Comparison of ENCODE assay signal across 15 cellular contexts in the genomic region with DNA sequence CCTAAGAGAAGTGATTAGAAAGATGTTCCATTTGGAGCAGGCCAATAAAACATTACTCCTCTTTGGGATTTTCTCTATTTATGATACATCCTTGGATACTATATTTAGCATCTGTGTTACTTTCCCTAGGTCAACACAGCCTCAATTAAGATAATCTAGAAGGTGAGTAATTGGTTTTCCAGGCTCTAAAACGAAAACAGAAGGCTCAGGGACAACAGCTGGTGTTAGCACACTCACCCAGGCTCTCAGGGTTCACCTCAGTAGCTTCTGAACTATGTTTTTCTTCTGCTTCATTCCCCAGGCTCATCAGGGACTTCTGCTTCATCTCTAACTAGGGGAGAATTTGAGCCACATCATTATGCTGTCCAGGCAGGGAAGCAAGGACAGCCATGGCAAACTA.
"Had no signal": no experiment of that assay in that cellular context is flagged by ENCODE, and none has a peak within 500 bp of the region (broad histone marks: within the 10 kb centered on the region; RNA-seq: fewer than 3 reads in every experiment).

No MANE protein-coding gene starts in this region.

- DNase-seq: activated CD4-positive, alpha-beta memory T cell treated with anti-CD3 and anti-CD28 coated beads, Interleukin-2, amount 10 ng/mL, durations not matched to agents 7 days and 5 days; activated CD4-positive, alpha-beta T cell treated with anti-CD3 and anti-CD28 coated beads for 48 hours; activated naive CD4-positive, alpha-beta T cell treated with anti-CD3 and anti-CD28 coated beads for 36 hours; activated T-cell treated with anti-CD3 and anti-CD28 coated beads, Interleukin-2, amount 50 U/mL, for 24 hours; gastrocnemius medialis; heart right ventricle; kidney glomerular epithelial cell; left ventricle myocardium superior; naive B cell; stimulated activated CD4-positive, alpha-beta T cell treated with anti-CD3 and anti-CD28 coated beads, Interleukin-4, amount 100 ng/mL, for 1 hour; stomach; trophoblast cell had no signal

- ATAC-seq: gastrocnemius medialis, heart right ventricle, left ventricle myocardium superior, WTC11 had no signal

- H3K27me3 Mint-ChIP-seq: activated CD4-positive, alpha-beta memory T cell treated with anti-CD3 and anti-CD28 coated beads, Interleukin-2, amount 10 ng/mL, durations not matched to agents 7 days and 5 days; activated T-cell treated with anti-CD3 and anti-CD28 coated beads, Interleukin-2, amount 50 U/mL, for 24 hours; naive B cell had no signal

- H3K4me1 Mint-ChIP-seq: activated CD4-positive, alpha-beta memory T cell treated with anti-CD3 and anti-CD28 coated beads, Interleukin-2, amount 10 ng/mL, durations not matched to agents 7 days and 5 days; naive B cell; neural progenitor cell; WTC11 had no signal

- H3K4me3 Mint-ChIP-seq: activated CD4-positive, alpha-beta memory T cell treated with anti-CD3 and anti-CD28 coated beads, Interleukin-2, amount 10 ng/mL, durations not matched to agents 7 days and 5 days; activated naive CD4-positive, alpha-beta T cell treated with anti-CD3 and anti-CD28 coated beads for 36 hours; activated T-cell treated with anti-CD3 and anti-CD28 coated beads, Interleukin-2, amount 50 U/mL, for 24 hours; naive B cell; neural progenitor cell; T-helper 2 cell treated with Interferon-gamma antibody and Interleukin-4, amounts not matched to agents 5 μg/mL and 100 μg/mL, for 36 hours; WTC11 had no signal

- H3K27ac Mint-ChIP-seq: activated CD4-positive, alpha-beta memory T cell treated with anti-CD3 and anti-CD28 coated beads, Interleukin-2, amount 10 ng/mL, durations not matched to agents 7 days and 5 days; activated naive CD4-positive, alpha-beta T cell treated with anti-CD3 and anti-CD28 coated beads for 36 hours; activated T-cell treated with anti-CD3 and anti-CD28 coated beads, Interleukin-2, amount 50 U/mL, for 24 hours; neural progenitor cell; T-helper 2 cell treated with Interferon-gamma antibody and Interleukin-4, amounts not matched to agents 5 μg/mL and 100 μg/mL, for 36 hours; WTC11 had no signal

- H3K9me3 Mint-ChIP-seq: activated CD4-positive, alpha-beta memory T cell treated with anti-CD3 and anti-CD28 coated beads, Interleukin-2, amount 10 ng/mL, durations not matched to agents 7 days and 5 days; activated naive CD4-positive, alpha-beta T cell treated with anti-CD3 and anti-CD28 coated beads for 36 hours; activated T-cell treated with anti-CD3 and anti-CD28 coated beads, Interleukin-2, amount 50 U/mL, for 24 hours; naive B cell; neural progenitor cell; T-helper 2 cell treated with Interferon-gamma antibody and Interleukin-4, amounts not matched to agents 5 μg/mL and 100 μg/mL, for 36 hours; WTC11 had no signal
